ENCODE assay signal across 2 cellular contexts in the genomic region with DNA sequence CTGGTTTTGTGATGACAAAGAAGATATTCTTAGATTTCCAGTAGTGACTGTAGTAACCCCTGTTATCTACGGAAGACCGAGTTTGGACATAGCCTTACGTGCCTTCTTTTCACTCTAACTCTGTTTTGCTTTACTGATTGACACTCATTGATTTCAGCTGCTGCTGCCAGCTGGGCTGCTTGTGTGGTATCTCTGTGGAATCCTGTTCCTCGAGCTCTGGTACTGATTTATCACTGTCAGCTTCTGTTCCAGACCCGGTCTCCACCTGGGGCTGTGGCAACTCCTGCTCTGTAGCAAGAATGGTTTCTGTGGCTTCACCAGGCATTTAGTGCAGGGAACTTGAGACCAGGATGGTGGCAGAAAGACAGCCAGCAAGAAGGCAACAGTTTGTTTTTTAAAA.
TF ChIP-seq lines count a peak whose summit lies in the region.

No MANE protein-coding gene starts in this region.

TF ChIP-seq in GM12878, 131 proteins besides CTCF, POLR2A, EP300 and RAD21:
- no peak for TF ChIP-seq SIN3A (IDR thresholded peaks at IDR 0.05; ENCODE audit: low read depth, low read length)
- TF ChIP-seq, protein P1, sequence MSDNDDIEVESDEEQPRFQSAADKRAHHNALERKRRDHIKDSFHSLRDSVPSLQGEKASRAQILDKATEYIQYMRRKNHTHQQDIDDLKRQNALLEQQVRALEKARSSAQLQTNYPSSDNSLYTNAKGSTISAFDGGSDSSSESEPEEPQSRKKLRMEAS (IDR thresholded peaks at IDR 0.05; ENCODE audit: low read depth, low read length), result no peak
- TF ChIP-seq NFXL1 (IDR thresholded peaks at IDR 0.05; ENCODE audit: borderline replicate concordance), result no peak
- TF ChIP-seq, protein P2, sequence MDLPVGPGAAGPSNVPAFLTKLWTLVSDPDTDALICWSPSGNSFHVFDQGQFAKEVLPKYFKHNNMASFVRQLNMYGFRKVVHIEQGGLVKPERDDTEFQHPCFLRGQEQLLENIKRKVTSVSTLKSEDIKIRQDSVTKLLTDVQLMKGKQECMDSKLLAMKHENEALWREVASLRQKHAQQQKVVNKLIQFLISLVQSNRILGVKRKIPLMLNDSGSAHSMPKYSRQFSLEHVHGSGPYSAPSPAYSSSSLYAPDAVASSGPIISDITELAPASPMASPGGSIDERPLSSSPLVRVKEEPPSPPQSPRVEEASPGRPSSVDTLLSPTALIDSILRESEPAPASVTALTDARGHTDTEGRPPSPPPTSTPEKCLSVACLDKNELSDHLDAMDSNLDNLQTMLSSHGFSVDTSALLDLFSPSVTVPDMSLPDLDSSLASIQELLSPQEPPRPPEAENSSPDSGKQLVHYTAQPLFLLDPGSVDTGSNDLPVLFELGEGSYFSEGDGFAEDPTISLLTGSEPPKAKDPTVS (IDR thresholded peaks at IDR 0.05; ENCODE audit: low read depth, low read length), result no peak
- TF ChIP-seq, protein P3, sequence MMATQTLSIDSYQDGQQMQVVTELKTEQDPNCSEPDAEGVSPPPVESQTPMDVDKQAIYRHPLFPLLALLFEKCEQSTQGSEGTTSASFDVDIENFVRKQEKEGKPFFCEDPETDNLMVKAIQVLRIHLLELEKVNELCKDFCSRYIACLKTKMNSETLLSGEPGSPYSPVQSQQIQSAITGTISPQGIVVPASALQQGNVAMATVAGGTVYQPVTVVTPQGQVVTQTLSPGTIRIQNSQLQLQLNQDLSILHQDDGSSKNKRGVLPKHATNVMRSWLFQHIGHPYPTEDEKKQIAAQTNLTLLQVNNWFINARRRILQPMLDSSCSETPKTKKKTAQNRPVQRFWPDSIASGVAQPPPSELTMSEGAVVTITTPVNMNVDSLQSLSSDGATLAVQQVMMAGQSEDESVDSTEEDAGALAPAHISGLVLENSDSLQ (IDR thresholded peaks at IDR 0.05), result peak; percentile 75
- no peak for TF ChIP-seq NR2C1 (IDR thresholded peaks at IDR 0.05)
- TF ChIP-seq KLF5 (IDR thresholded peaks at IDR 0.05; ENCODE audit: partially characterized antibody), result no peak

TF ChIP-seq in HEK293T, 16 proteins besides CTCF, POLR2A, EP300 and RAD21:
- TF ChIP-seq L3MBTL2 (conservative IDR thresholded peaks at IDR 0.05) (no peak), NFRKB (IDR thresholded peaks at IDR 0.05) (no peak), FOXM1 (IDR thresholded peaks at IDR 0.05; ENCODE audit: borderline replicate concordance) (no peak), ELF4 (IDR thresholded peaks at IDR 0.05) (no peak), SP1 (IDR thresholded peaks at IDR 0.05) (no peak)
TF ChIP-seq in HEK293T: peak in this region for 0.
